ENCODE assay signal across 20 cellular contexts in genomic region chr13:39959497-39959896, GRCh38.
DNase-seq lines count a peak whose midpoint lies in the region; ATAC-seq, FAIRE-seq and TF ChIP-seq lines count a peak whose summit lies in the region.
"Had no signal": no experiment of that assay in that cellular context is flagged by ENCODE, and none has a peak within 500 bp of the region (broad histone marks: within the 10 kb centered on the region; RNA-seq: fewer than 3 reads in every experiment).

No MANE protein-coding gene starts in this region.

- dilution Hi-C loops in endothelial cell of umbilical vein (cut with MboI; ENCODE audit: extremely low pct_ligation_motif_present, low sequenced_read_pairs) = no loop called here

- FAIRE-seq in endothelial cell of umbilical vein (lab: Jason Lieb, UNC) = peak; percentile 55
- FAIRE-seq: GM12892 had no signal

- DNase-seq in Right ventricle myocardium inferior (ENCODE audit: missing footprints) = no peak
- DNase-seq in left ventricle myocardium inferior = no peak
- peak; percentile 5 for DNase-seq in RPMI8226
- no peak for DNase-seq in endothelial cell of umbilical vein (ENCODE audit: low read depth, low spot score)
- DNase-seq in naive thymus-derived CD4-positive, alpha-beta T cell = no peak
- no peak for DNase-seq in activated T-cell treated with anti-CD3 and anti-CD28 coated beads, Interleukin-2, amount 50 U/mL, for 72 hours
- DNase-seq in suprapubic skin (ENCODE audit: low spot score in 2 of 2) = no peak
- DNase-seq: DMS 273 treated with DMSO at 0.1 percent for 48 hours, GF-D8, GM23248, HCEC 1CT, KBM-7, NCI-H1436 treated with DMSO at 0.1 percent for 48 hours, NCI-H2029 treated with DMSO at 0.1 percent for 48 hours, NCI-H2171 treated with DMSO at 0.1 percent for 48 hours, NCI-H446 treated with DMSO at 0.1 percent for 48 hours, PC-3 had no signal

- no peak overlapping the region for H3K9ac ChIP-seq in endothelial cell of umbilical vein (replicated peaks; ENCODE audit: extremely low read depth, insufficient read depth, low read length)
- H3K9ac ChIP-seq: BLaER1, GM23248 had no signal

- H3K9me3 Mint-ChIP-seq in naive thymus-derived CD4-positive, alpha-beta T cell = no peaks in the 10 kb centered on the region
- no peaks in the 10 kb centered on the region for H3K9me3 Mint-ChIP-seq in activated T-cell treated with anti-CD3 and anti-CD28 coated beads, Interleukin-2, amount 50 U/mL, for 72 hours

- CTCF ChIA-PET in endothelial cell of umbilical vein (lab: Charles Lee) = no interaction called here
- CTCF ChIA-PET in naive thymus-derived CD4-positive, alpha-beta T cell (lab: Charles Lee) = no interaction called here

- peaks cover 0 to 6% (median 0%) of the 10 kb centered on the region in 5 donors for H3K36me3 Mint-ChIP-seq in naive thymus-derived CD4-positive, alpha-beta T cell
- no peaks in the 10 kb centered on the region for H3K36me3 Mint-ChIP-seq in activated T-cell treated with anti-CD3 and anti-CD28 coated beads, Interleukin-2, amount 50 U/mL, for 72 hours (ENCODE audit: insufficient read depth in 2 of 2)

- H4K20me1 ChIP-seq in endothelial cell of umbilical vein (replicated peaks; ENCODE audit: control insufficient read depth, extremely low read depth, insufficient read depth, low read length) = no peaks in the 10 kb centered on the region
- H4K20me1 ChIP-seq: BLaER1 had no signal

- H3K4me1 Mint-ChIP-seq in naive thymus-derived CD4-positive, alpha-beta T cell = peaks cover 27 to 48% (median 38%) of the 10 kb centered on the region in 7 donors
- peaks cover 39% of the 10 kb centered on the region for H3K4me1 Mint-ChIP-seq in activated T-cell treated with anti-CD3 and anti-CD28 coated beads, Interleukin-2, amount 50 U/mL, for 72 hours (ENCODE audit: low read depth)

- POLR2A ChIA-PET in endothelial cell of umbilical vein (lab: Charles Lee) = no interaction called here
- POLR2A ChIA-PET in naive thymus-derived CD4-positive, alpha-beta T cell (lab: Charles Lee) = no interaction called here

- H3K36me3 ChIP-seq in left ventricle myocardium inferior (no peaks in the 10 kb centered on the region), endothelial cell of umbilical vein (ENCODE audit: control insufficient read depth in 2 of 2, extremely low read depth in 1 of 2, insufficient read depth in 2 of 2, low read length in 2 of 2) (no peaks in the 10 kb centered on the region), suprapubic skin (no peaks in the 10 kb centered on the region)
- no peaks in the 10 kb centered on the region for H3K36me3 ChIP-seq in naive thymus-derived CD4-positive, alpha-beta T cell (ENCODE audit: control insufficient read depth in 2 of 3, insufficient read depth in 3 of 3, low read length in 3 of 3)
- H3K36me3 ChIP-seq: BLaER1 had no signal

- H3K27ac ChIP-seq in left ventricle myocardium inferior (replicated peaks) (no peak overlapping the region), endothelial cell of umbilical vein (ENCODE audit: insufficient read depth, low read depth, low read length) (no peak overlapping the region), suprapubic skin (no peak overlapping the region)
- no peak overlapping the region for H3K27ac ChIP-seq in naive thymus-derived CD4-positive, alpha-beta T cell (ENCODE audit: low read depth, low read length)
- H3K27ac ChIP-seq: BLaER1, GM23248 had no signal

- H3K27me3 Mint-ChIP-seq in naive thymus-derived CD4-positive, alpha-beta T cell = no peaks in the 10 kb centered on the region
- H3K27me3 Mint-ChIP-seq in activated T-cell treated with anti-CD3 and anti-CD28 coated beads, Interleukin-2, amount 50 U/mL, for 72 hours (ENCODE audit: low read depth) = no peaks in the 10 kb centered on the region

- H3K27me3 ChIP-seq in left ventricle myocardium inferior (ENCODE audit: low read depth) (no peaks in the 10 kb centered on the region), endothelial cell of umbilical vein (ENCODE audit: control insufficient read depth in 2 of 2, insufficient read depth in 2 of 2, low read length in 2 of 2) (no peaks in the 10 kb centered on the region), suprapubic skin (no peaks in the 10 kb centered on the region)
- H3K27me3 ChIP-seq in naive thymus-derived CD4-positive, alpha-beta T cell (ENCODE audit: control insufficient read depth in 2 of 2, insufficient read depth in 2 of 2, low read length in 2 of 2) = no peaks in the 10 kb centered on the region
- H3K27me3 ChIP-seq: BLaER1 had no signal

- no peaks in the 10 kb centered on the region for H3K79me2 ChIP-seq in endothelial cell of umbilical vein (ENCODE audit: control insufficient read depth, insufficient read depth, low read length)

- no peaks in the 10 kb centered on the region for H3K9me1 ChIP-seq in endothelial cell of umbilical vein (replicated peaks; ENCODE audit: control insufficient read depth, extremely low read depth, insufficient read depth, low read length)

- no peak for TF ChIP-seq CTCF in left ventricle myocardium inferior (IDR thresholded peaks at IDR 0.05; ENCODE audit: borderline replicate concordance)
- TF ChIP-seq CTCF in endothelial cell of umbilical vein (IDR thresholded peaks at IDR 0.05; ENCODE audit: extremely low read depth in 1 of 2, insufficient read depth in 1 of 2, low read depth in 1 of 2, low read length in 2 of 2) = no peak
- TF ChIP-seq CTCF in suprapubic skin (IDR thresholded peaks at IDR 0.05) = no peak

- ATAC-seq in Right ventricle myocardium inferior (peak; percentile 46), HG02870 (IDR thresholded peaks at IDR 0.05; ENCODE audit: unreplicated experiment) (no peak)
- no peak for ATAC-seq in naive thymus-derived CD4-positive, alpha-beta T cell
- no peak for ATAC-seq in activated T-cell treated with anti-CD3 and anti-CD28 coated beads, Interleukin-2, amount 50 U/mL, for 72 hours (replicated peaks in 1 of 2)
- ATAC-seq: PC-3 had no signal

- intact Hi-C loops in Right ventricle myocardium inferior (cut with DNase I) (no loop called here), left ventricle myocardium inferior (cut with micrococcal nuclease) (loop anchor here (10.0 kb wide), 1 partner anchor 725 kb away; no protein-coding TSS in a partner anchor), endothelial cell of umbilical vein (cut with micrococcal nuclease) (loop anchor here (10.0 kb wide), 1 partner anchor 815 kb away; the partner anchor contains the start of gene MRPS31)
- intact Hi-C loops in naive thymus-derived CD4-positive, alpha-beta T cell (cut with micrococcal nuclease) = loop anchor here (5.0 kb wide), 3 partner anchors 228 to 708 kb away; partner anchors contain the start of gene FOXO1 (in 1 of the 2)

- H3K27ac Mint-ChIP-seq in naive thymus-derived CD4-positive, alpha-beta T cell = peak overlapping the region in 1 of 9 donors; percentile 44
- H3K27ac Mint-ChIP-seq in activated T-cell treated with anti-CD3 and anti-CD28 coated beads, Interleukin-2, amount 50 U/mL, for 72 hours = no peak overlapping the region

- H3K4me3 ChIP-seq in left ventricle myocardium inferior (no peak overlapping the region), endothelial cell of umbilical vein (replicated peaks in 1 of 3; ENCODE audit: insufficient read depth in 1 of 3, low read depth in 1 of 3, low read length in 3 of 3) (no peak overlapping the region), suprapubic skin (no peak overlapping the region)
- no peak overlapping the region for H3K4me3 ChIP-seq in naive thymus-derived CD4-positive, alpha-beta T cell (ENCODE audit: low read length)
- H3K4me3 ChIP-seq: BLaER1, GM23248 had no signal

- H3K4me2 ChIP-seq in endothelial cell of umbilical vein (ENCODE audit: insufficient read depth, low read length) = no peak overlapping the region
- H3K4me2 ChIP-seq: BLaER1 had no signal

- no peak overlapping the region for H2AFZ ChIP-seq in endothelial cell of umbilical vein (ENCODE audit: low read depth, low read length)
- H2AFZ ChIP-seq: GM23248 had no signal

- H3K9me3 ChIP-seq in left ventricle myocardium inferior (replicated peaks) (no peaks in the 10 kb centered on the region), endothelial cell of umbilical vein (replicated peaks; ENCODE audit: control insufficient read depth, insufficient read depth, low read length) (no peaks in the 10 kb centered on the region), suprapubic skin (no peaks in the 10 kb centered on the region)
- no peaks in the 10 kb centered on the region for H3K9me3 ChIP-seq in naive thymus-derived CD4-positive, alpha-beta T cell (ENCODE audit: control insufficient read depth in 2 of 3, low read length in 3 of 3)
- H3K9me3 ChIP-seq: BLaER1 had no signal

- H3K4me1 ChIP-seq in left ventricle myocardium inferior = no peaks in the 10 kb centered on the region
- peaks cover 10% of the 10 kb centered on the region for H3K4me1 ChIP-seq in endothelial cell of umbilical vein (ENCODE audit: control insufficient read depth, extremely low read depth, insufficient read depth, low read length)
- peaks cover 0 to 9% of the 10 kb centered on the region in 2 donors for H3K4me1 ChIP-seq in naive thymus-derived CD4-positive, alpha-beta T cell (ENCODE audit: control insufficient read depth in 2 of 2, insufficient read depth in 2 of 2, low read length in 2 of 2)
- H3K4me1 ChIP-seq in suprapubic skin = no peaks in the 10 kb centered on the region
- H3K4me1 ChIP-seq: BLaER1 had no signal

- no peak for TF ChIP-seq POLR2A in endothelial cell of umbilical vein (IDR thresholded peaks at IDR 0.05; ENCODE audit: low read depth, low read length)
- no peak for TF ChIP-seq POLR2A in suprapubic skin (IDR thresholded peaks at IDR 0.05)

- H3K4me3 Mint-ChIP-seq in naive thymus-derived CD4-positive, alpha-beta T cell = peak overlapping the region in 6 of 10 donors; percentile 11 to 46 (median 22)
- no peak overlapping the region for H3K4me3 Mint-ChIP-seq in activated T-cell treated with anti-CD3 and anti-CD28 coated beads, Interleukin-2, amount 50 U/mL, for 72 hours

- no TSS peak for BruUV-seq in endothelial cell of umbilical vein (replicated peaks; lab: Mats Ljungman, UMichigan)

- no peak for TF ChIP-seq EP300 in suprapubic skin (IDR thresholded peaks at IDR 0.05)

- WGBS in suprapubic skin = 71% methylated on average over 3 of the region's 3 CpGs

TF ChIP-seq in endothelial cell of umbilical vein, 7 proteins besides CTCF, POLR2A, EP300 and RAD21:
- TF ChIP-seq JUN (IDR thresholded peaks at IDR 0.05; ENCODE audit: borderline replicate concordance, insufficient read depth, insufficient read length, low read depth) (no peak), EZH2 (IDR thresholded peaks at IDR 0.05; ENCODE audit: borderline replicate concordance, low read depth, low read length, severe bottlenecking) (no peak), MAX (IDR thresholded peaks at IDR 0.05; ENCODE audit: insufficient read depth, insufficient read length) (no peak), GATA2 (IDR thresholded peaks at IDR 0.05; ENCODE audit: insufficient read depth, insufficient read length, low read depth, low read length) (no peak), FOS (IDR thresholded peaks at IDR 0.05; ENCODE audit: borderline replicate concordance, insufficient read depth, low read length) (no peak), POLR2AphosphoS5 (IDR thresholded peaks at IDR 0.05; ENCODE audit: insufficient read depth, low read depth, low read length) (no peak), MYC (IDR thresholded peaks at IDR 0.05; ENCODE audit: low read depth, low read length) (no peak)
TF ChIP-seq in endothelial cell of umbilical vein: peak in this region for 0.

Comparison
In these comparisons a context has a peak if more than half of its experiments do, and no peak if none do; other contexts are left out.
1. H3K4me3 Mint-ChIP-seq: peak in naive thymus-derived CD4-positive, alpha-beta T cell (6 of 10); none in activated T-cell treated with anti-CD3 and anti-CD28 coated beads, Interleukin-2, amount 50 U/mL, for 72 hours (0 of 2).